9 cellular contexts compared by ENCODE assay signal in the genomic region with DNA sequence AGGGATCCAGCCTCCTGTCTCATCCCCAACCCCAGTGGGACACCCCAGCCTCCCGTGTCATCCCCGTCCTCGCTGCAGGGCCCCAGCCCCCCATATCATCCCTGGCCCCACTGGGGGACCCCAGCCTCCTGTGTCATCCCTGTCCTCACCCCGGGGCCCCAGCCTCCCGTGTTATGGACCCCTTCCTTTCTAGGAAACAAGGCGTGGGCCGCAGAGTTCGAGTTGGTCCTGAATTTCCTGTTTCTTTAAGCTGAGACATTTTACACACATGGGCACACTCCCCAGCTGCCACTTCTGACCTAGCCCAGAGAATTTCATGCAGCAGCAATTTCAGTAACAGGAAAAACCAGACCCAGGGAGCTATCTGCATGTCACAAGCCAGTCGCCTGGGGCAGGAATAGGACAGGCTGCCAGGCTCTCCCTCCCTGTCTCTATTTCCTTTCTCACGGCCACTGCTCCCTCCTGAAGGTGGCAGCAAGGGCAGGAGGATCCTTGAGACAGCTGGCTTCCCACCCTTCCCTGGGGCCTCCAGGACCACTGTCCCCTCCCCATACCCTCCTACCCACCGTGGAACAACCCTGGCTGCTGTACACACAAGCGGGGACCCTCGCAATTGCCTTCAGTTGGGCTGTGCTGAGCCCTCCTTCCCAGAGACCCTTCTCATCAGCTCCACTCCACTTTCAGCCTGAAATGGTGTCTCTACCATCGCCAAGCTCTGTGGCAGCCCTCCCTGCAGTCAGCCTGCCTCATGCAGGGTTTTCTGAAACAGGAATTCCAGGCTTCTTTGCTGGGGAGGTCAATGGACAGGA.
DNase-seq lines count a peak whose midpoint lies in the region; ATAC-seq lines count a peak whose summit lies in the region.
"Had no signal": no experiment of that assay in that cellular context is flagged by ENCODE, and none has a peak within 500 bp of the region (broad histone marks: within the 10 kb centered on the region; RNA-seq: fewer than 3 reads in every experiment).

No MANE protein-coding gene starts in this region.

- H3K36me3 ChIP-seq in GM23248 (ENCODE audit: low read depth) = no peaks in the 10 kb centered on the region

- H3K4me1 ChIP-seq in GM23248 (ENCODE audit: insufficient read depth) = peaks cover 41% of the 10 kb centered on the region

- no peak for ATAC-seq in stimulated activated naive CD8-positive, alpha-beta T cell treated with anti-CD3 and anti-CD28 coated beads, Interleukin-15, amount 100 ng/mL, for 72 hours
- ATAC-seq: activated CD4-positive, CD25-positive, alpha-beta regulatory T cell treated with anti-CD3 and anti-CD28 coated beads, Interleukin-2, amount 50 U/mL, for 24 hours had no signal

- H3F3A ChIP-seq in GM23248 (ENCODE audit: insufficient read depth) = peaks cover 18% of the 10 kb centered on the region

- 86 to 91% methylated on average over 11 to 14 of the region's 14 CpGs for WGBS in GM23248 (ENCODE audit: low coverage in 1 of 2, low lambda C conversion rate in 2 of 2, missing lambda C conversion rate in 2 of 2), 2 experiments

- H3K4me3 ChIP-seq in GM23248 = no peak overlapping the region

- H3K9ac ChIP-seq in GM23248 = no peak overlapping the region

- H3K4me2 ChIP-seq in GM23248 (ENCODE audit: unreplicated experiment) = no peak overlapping the region

- in situ Hi-C loops in GM23248 (cut with MboI) = no loop called here

- no peaks in the 10 kb centered on the region for H4K20me1 ChIP-seq in GM23248 (ENCODE audit: insufficient read depth)

- H2AFZ ChIP-seq in GM23248 = no peak overlapping the region

- H3K4me3 Mint-ChIP-seq in stimulated activated naive CD8-positive, alpha-beta T cell treated with anti-CD3 and anti-CD28 coated beads, Interleukin-15, amount 100 ng/mL, for 72 hours = peak overlapping the region in 1 of 2 donors; percentile 32

- H3K79me2 ChIP-seq in GM23248 (ENCODE audit: insufficient read depth) = no peaks in the 10 kb centered on the region

- no peaks in the 10 kb centered on the region for H3K9me2 ChIP-seq in GM23248 (ENCODE audit: insufficient read depth)

- H3K27me3 Mint-ChIP-seq in stimulated activated naive CD8-positive, alpha-beta T cell treated with anti-CD3 and anti-CD28 coated beads, Interleukin-15, amount 100 ng/mL, for 72 hours = peaks cover 21% of the 10 kb centered on the region

- no peaks in the 10 kb centered on the region for H3K9me3 ChIP-seq in GM23248 (ENCODE audit: low read depth)

- H3K4me1 Mint-ChIP-seq in stimulated activated naive CD8-positive, alpha-beta T cell treated with anti-CD3 and anti-CD28 coated beads, Interleukin-15, amount 100 ng/mL, for 72 hours = peaks cover 77% of the 10 kb centered on the region

- no peak overlapping the region for H3K27ac ChIP-seq in GM23248

- no peaks in the 10 kb centered on the region for H3K9me3 Mint-ChIP-seq in stimulated activated naive CD8-positive, alpha-beta T cell treated with anti-CD3 and anti-CD28 coated beads, Interleukin-15, amount 100 ng/mL, for 72 hours

- peak; percentile 58 for DNase-seq in activated CD8-positive, alpha-beta memory T cell treated with anti-CD3 and anti-CD28 coated beads for 24 hours
- DNase-seq in activated CD8-positive, alpha-beta memory T cell treated with anti-CD3 and anti-CD28 coated beads, Interleukin-2, amount 50 U/mL, for 4 hours = no peak
- DNase-seq in UCSD-AML1 (lab: John Stamatoyannopoulos, UW; ENCODE audit: unreplicated experiment) (peak; percentile 58), islet precursor cell (peak; percentile 96), GM23248 (no peak), midbrain (lab: John Stamatoyannopoulos, UW) (no peak)
- DNase-seq in stimulated activated naive CD8-positive, alpha-beta T cell treated with anti-CD3 and anti-CD28 coated beads, Interleukin-15, amount 100 ng/mL, for 72 hours = no peak
- DNase-seq in NK-92 treated with Interleukin-12 subunit alpha and Interleukin-12 subunit beta, amount 100 ng/mL, for 24 hours (lab: John Stamatoyannopoulos, UW) = no peak

- H3K27me3 ChIP-seq in GM23248 (replicated peaks; ENCODE audit: insufficient read depth) = no peaks in the 10 kb centered on the region

- peak overlapping the region; percentile 48 to 91 for H3K27ac Mint-ChIP-seq in stimulated activated naive CD8-positive, alpha-beta T cell treated with anti-CD3 and anti-CD28 coated beads, Interleukin-15, amount 100 ng/mL, for 72 hours

Comparison
In these comparisons a context has a peak if more than half of its experiments do, and no peak if none do; other contexts are left out.
1. DNase-seq: peak in activated CD8-positive, alpha-beta memory T cell treated with anti-CD3 and anti-CD28 coated beads for 24 hours (single experiment), UCSD-AML1 (single experiment) and islet precursor cell (single experiment); none in activated CD8-positive, alpha-beta memory T cell treated with anti-CD3 and anti-CD28 coated beads, Interleukin-2, amount 50 U/mL, for 4 hours (single experiment), stimulated activated naive CD8-positive, alpha-beta T cell treated with anti-CD3 and anti-CD28 coated beads, Interleukin-15, amount 100 ng/mL, for 72 hours (0 of 2), NK-92 treated with Interleukin-12 subunit alpha and Interleukin-12 subunit beta, amount 100 ng/mL, for 24 hours (single experiment), GM23248 (single experiment) and midbrain (single experiment).